Comparison of ENCODE assay signal across 8 cellular contexts in the genomic region with DNA sequence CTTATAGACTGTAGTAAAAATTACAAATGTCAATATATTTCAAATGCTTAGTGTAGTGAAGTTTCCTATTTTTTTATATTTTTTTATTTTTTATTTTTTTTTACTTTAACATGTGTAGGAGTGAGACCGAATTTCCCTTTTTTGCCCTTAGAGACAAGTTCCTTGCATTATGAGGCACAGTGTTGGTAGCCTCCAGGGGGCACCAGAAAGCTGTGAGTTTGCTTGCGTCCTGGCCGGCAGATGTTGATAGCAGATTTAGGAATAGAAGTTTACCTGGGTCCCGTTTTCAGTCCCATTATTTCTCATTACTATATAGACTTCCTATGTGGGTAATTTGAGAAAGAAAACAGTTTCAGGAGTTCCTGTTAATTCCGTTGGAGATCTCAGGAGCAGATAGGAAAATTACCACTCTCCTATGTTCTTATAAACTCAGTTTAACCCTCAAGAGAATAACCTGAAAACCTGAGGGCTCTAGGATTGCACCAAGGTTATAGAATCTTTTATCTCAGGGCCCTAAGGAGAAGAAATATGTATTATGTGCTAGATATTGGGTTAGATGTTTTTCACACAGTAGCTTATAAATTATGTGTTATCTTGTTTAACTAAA.
DNase-seq lines count a peak whose midpoint lies in the region; ATAC-seq and TF ChIP-seq lines count a peak whose summit lies in the region.

No MANE protein-coding gene starts in this region.

- no peak overlapping the region for H3K27ac ChIP-seq in upper lobe of right lung

- TF ChIP-seq CTCF in AG10803 (conservative IDR thresholded peaks at IDR 0.05; ENCODE audit: low read length) (peak; percentile 94), epithelial cell of esophagus (IDR thresholded peaks at IDR 0.05; ENCODE audit: insufficient read depth, low read depth, low read length, missing control alignments) (peak; percentile 90), nephron (IDR thresholded peaks at IDR 0.05; ENCODE audit: unreplicated experiment in 3 of 3) (peak; percentile 75 to 78 (median 77)), upper lobe of right lung (IDR thresholded peaks at IDR 0.05) (peak; percentile 79)

- no peaks in the 10 kb centered on the region for H3K36me3 ChIP-seq in upper lobe of right lung

- intact Hi-C loops in upper lobe of right lung (cut with DNase I): loop anchor here (10.0 kb wide), 1 partner anchor 323 kb away; no protein-coding TSS in a partner anchor

- no peaks in the 10 kb centered on the region for H3K4me1 ChIP-seq in upper lobe of right lung

- H3K36me3 Mint-ChIP-seq in nephron (ENCODE audit: low read depth): no peaks in the 10 kb centered on the region

- no peak overlapping the region for H3K27ac Mint-ChIP-seq in nephron

- no peak overlapping the region for H3K4me3 Mint-ChIP-seq in nephron

- H3K4me3 ChIP-seq in AG10803 (ENCODE audit: low read length): no peak overlapping the region
- no peak overlapping the region for H3K4me3 ChIP-seq in epithelial cell of esophagus (ENCODE audit: low read length)
- H3K4me3 ChIP-seq in upper lobe of right lung: no peak overlapping the region

- DNase-seq in AG10803 (ENCODE audit: low read depth) (peak; percentile 72), NCI-H2029 (lab: John Stamatoyannopoulos, UW) (peak; percentile 8), epithelial cell of esophagus (ENCODE audit: low read depth) (peak; percentile 81), upper lobe of right lung (peak; percentile 74)
- DNase-seq in activated CD4-positive, alpha-beta T cell treated with anti-CD3 and anti-CD28 coated beads for 4 hours: peak; percentile 14 to 21

- H3K4me1 Mint-ChIP-seq in nephron: no peaks in the 10 kb centered on the region

- H3K9me3 Mint-ChIP-seq in nephron: no peaks in the 10 kb centered on the region

- H3K27me3 ChIP-seq in upper lobe of right lung: no peaks in the 10 kb centered on the region

- no peaks in the 10 kb centered on the region for H3K27me3 Mint-ChIP-seq in nephron (ENCODE audit: low read depth)

- no peaks in the 10 kb centered on the region for H3K9me3 ChIP-seq in upper lobe of right lung

- ATAC-seq in GM18520 (IDR thresholded peaks at IDR 0.05; ENCODE audit: unreplicated experiment): peak; percentile 57
- ATAC-seq in HG02981 (IDR thresholded peaks at IDR 0.05; ENCODE audit: unreplicated experiment): peak; percentile 76
- ATAC-seq in upper lobe of right lung: peak; percentile 89

Comparison
In these comparisons a context has a peak if more than half of its experiments do, and no peak if none do; other contexts are left out.
1. DNase-seq: peak in every context shown above with its lines; median percentile 81 in epithelial cell of esophagus; 74 in upper lobe of right lung; 72 in AG10803; 18 in activated CD4-positive, alpha-beta T cell treated with anti-CD3 and anti-CD28 coated beads for 4 hours; 8 in NCI-H2029.